Comparison of ENCODE assay signal across 14 cellular contexts in the genomic region with DNA sequence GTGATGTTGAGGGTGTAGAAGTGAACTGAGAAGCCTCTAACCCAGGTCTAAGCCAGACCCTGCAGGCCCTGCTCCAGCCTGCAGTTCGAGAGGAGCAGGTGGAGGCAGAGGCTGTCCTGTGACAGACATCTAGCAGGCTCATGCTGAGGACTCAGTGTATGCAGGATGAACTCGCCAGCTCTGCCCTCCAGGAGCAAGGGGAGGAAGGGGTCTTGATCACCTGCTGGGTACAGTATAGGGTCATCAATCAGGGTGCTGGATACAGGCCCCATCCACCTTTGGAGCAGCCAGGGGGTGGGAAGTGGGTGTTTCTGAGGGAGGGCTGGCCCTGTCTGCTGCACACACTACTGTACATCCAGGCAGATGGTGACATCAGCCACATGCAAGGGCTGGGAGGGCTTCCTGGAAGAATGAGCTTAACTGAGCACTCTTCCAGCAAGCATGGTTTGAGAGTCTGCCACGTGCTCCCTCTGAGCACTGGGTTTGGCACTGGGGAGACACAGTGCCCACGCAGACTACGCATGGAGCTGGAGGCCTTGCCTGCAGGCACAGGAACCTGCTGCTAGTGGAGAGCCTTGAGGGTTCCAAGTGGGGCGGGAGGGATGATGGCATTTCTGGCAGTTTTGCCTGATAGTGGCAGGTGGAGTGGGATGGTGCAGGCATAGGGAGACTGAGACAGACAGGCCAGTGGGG. TPM values are rescaled to one million over a fixed set of nuclear protein-coding genes. Genes with fewer than 3 reads are reported as not detected.
A peak's percentile ranks its signal among the peaks of the same experiment; 100 is the strongest.
DNase-seq lines count a peak whose midpoint lies in the region; ATAC-seq, FAIRE-seq and TF ChIP-seq lines count a peak whose summit lies in the region.
"Had no signal": no experiment of that assay in that cellular context is flagged by ENCODE, and none has a peak within 500 bp of the region (broad histone marks: within the 10 kb centered on the region; RNA-seq: fewer than 3 reads in every experiment).

No MANE protein-coding gene starts in this region.

- DNase-seq in HepG2 (ENCODE audit: low spot score) (no peak), right lobe of liver (no peak), T-helper 17 cell (no peak), neural progenitor cell (ENCODE audit: low spot score) (no peak), HK-2 (ENCODE audit: unreplicated experiment) (no peak), NCI-H774 (lab: John Stamatoyannopoulos, UW) (no peak)
- no peak for DNase-seq in activated T-helper 1 cell treated with anti-CD3 and anti-CD28 coated beads, Interleukin-12 subunit alpha, Interleukin-12 subunit beta, Interleukin-2, Interleukin-4 antibody, amounts not matched to agents 30 ng/mL and 10 ng/mL and 1 ng/mL, durations not matched to agents 14 hours and 24 hours and 36 hours (ENCODE audit: low spot score)
- DNase-seq: DMS153, NCI-H1930 had no signal

- TF ChIP-seq CTCF in HepG2 (CRISPR knock-in tag; IDR thresholded peaks at IDR 0.05) (no peak), right lobe of liver (IDR thresholded peaks at IDR 0.05) (no peak), neural progenitor cell (IDR thresholded peaks at IDR 0.05) (no peak)

- intact Hi-C loops in HepG2 (cut with micrococcal nuclease; ENCODE audit: unreplicated experiment) (no loop called here), right lobe of liver (cut with DNase I) (no loop called here)
- intact Hi-C loops in activated T-helper 1 cell treated with anti-CD3 and anti-CD28 coated beads, Interleukin-12 subunit alpha, Interleukin-12 subunit beta, Interleukin-2, Interleukin-4 antibody, amounts not matched to agents 30 ng/mL and 10 ng/mL and 1 ng/mL, durations not matched to agents 14 hours and 24 hours and 36 hours (cut with micrococcal nuclease): no loop called here

- H4K20me1 ChIP-seq in HepG2 (ENCODE audit: insufficient read depth, low read length) (no peaks in the 10 kb centered on the region), neural progenitor cell (ENCODE audit: low read depth) (peaks cover 35% of the 10 kb centered on the region)

- H3K9me3 Mint-ChIP-seq in neural progenitor cell: no peaks in the 10 kb centered on the region
- no peaks in the 10 kb centered on the region for H3K9me3 Mint-ChIP-seq in activated T-helper 1 cell treated with anti-CD3 and anti-CD28 coated beads, Interleukin-12 subunit alpha, Interleukin-12 subunit beta, Interleukin-2, Interleukin-4 antibody, amounts not matched to agents 30 ng/mL and 10 ng/mL and 1 ng/mL, durations not matched to agents 14 hours and 24 hours and 36 hours

- peaks cover 24% of the 10 kb centered on the region for H3F3A ChIP-seq in neural progenitor cell (ENCODE audit: low read depth)

- H3K4me2 ChIP-seq in HepG2 (ENCODE audit: low read depth, low read length) (no peak overlapping the region), neural progenitor cell (no peak overlapping the region)

- H3K4me3 Mint-ChIP-seq in T-helper 17 cell: peak overlapping the region; percentile 62
- H3K4me3 Mint-ChIP-seq in neural progenitor cell: peak overlapping the region; percentile 10
- H3K4me3 Mint-ChIP-seq in activated T-helper 1 cell treated with anti-CD3 and anti-CD28 coated beads, Interleukin-12 subunit alpha, Interleukin-12 subunit beta, Interleukin-2, Interleukin-4 antibody, amounts not matched to agents 30 ng/mL and 10 ng/mL and 1 ng/mL, durations not matched to agents 14 hours and 24 hours and 36 hours: no peak overlapping the region
- H3K4me3 Mint-ChIP-seq: CD14-positive monocyte had no signal

- peaks cover 10% of the 10 kb centered on the region for H3K4me1 Mint-ChIP-seq in T-helper 17 cell
- peaks cover 29% of the 10 kb centered on the region for H3K4me1 Mint-ChIP-seq in neural progenitor cell
- no peaks in the 10 kb centered on the region for H3K4me1 Mint-ChIP-seq in activated T-helper 1 cell treated with anti-CD3 and anti-CD28 coated beads, Interleukin-12 subunit alpha, Interleukin-12 subunit beta, Interleukin-2, Interleukin-4 antibody, amounts not matched to agents 30 ng/mL and 10 ng/mL and 1 ng/mL, durations not matched to agents 14 hours and 24 hours and 36 hours (ENCODE audit: low read depth)

- H3K27me3 ChIP-seq in HepG2 (ENCODE audit: control insufficient read depth in 1 of 2, insufficient read depth in 2 of 2, low read length in 2 of 2): peaks cover 0 to 15% of the 10 kb centered on the region in 2 experiments; a peak in 2 of 5 replicates
- H3K27me3 ChIP-seq in right lobe of liver: no peaks in the 10 kb centered on the region
- no peaks in the 10 kb centered on the region for H3K27me3 ChIP-seq in neural progenitor cell

- ATAC-seq in HepG2 (no peak), right lobe of liver (no peak), T-helper 17 cell (no peak)
- ATAC-seq: Panc1 had no signal

- in situ Hi-C loops in HepG2 (cut with HindIII; ENCODE audit: extremely low pct_ligation_motif_present, low pct_unique_long_range_greater_than_20kb): no loop called here

- WGBS in HepG2 (ENCODE audit: low lambda C conversion rate): 53% methylated on average over 5 of the region's 6 CpGs
- 88% methylated on average over 4 of the region's 6 CpGs for WGBS in right lobe of liver (ENCODE audit: insufficient coverage, low coverage, low lambda C conversion rate, missing lambda C conversion rate)

- H3K27ac Mint-ChIP-seq in T-helper 17 cell: peak overlapping the region; percentile 67
- no peak overlapping the region for H3K27ac Mint-ChIP-seq in neural progenitor cell
- H3K27ac Mint-ChIP-seq in activated T-helper 1 cell treated with anti-CD3 and anti-CD28 coated beads, Interleukin-12 subunit alpha, Interleukin-12 subunit beta, Interleukin-2, Interleukin-4 antibody, amounts not matched to agents 30 ng/mL and 10 ng/mL and 1 ng/mL, durations not matched to agents 14 hours and 24 hours and 36 hours: no peak overlapping the region

- H3K79me2 ChIP-seq in HepG2 (ENCODE audit: insufficient read depth, low read length) (no peaks in the 10 kb centered on the region), neural progenitor cell (ENCODE audit: low read depth) (no peaks in the 10 kb centered on the region)

- H3K9me3 ChIP-seq in HepG2 (ENCODE audit: low read length): no peaks in the 10 kb centered on the region
- H3K9me3 ChIP-seq in right lobe of liver: no peaks in the 10 kb centered on the region
- no peaks in the 10 kb centered on the region for H3K9me3 ChIP-seq in T-helper 17 cell (ENCODE audit: control insufficient read depth, low read length, poor library complexity, severe bottlenecking)
- H3K9me3 ChIP-seq in neural progenitor cell (ENCODE audit: low read depth): no peaks in the 10 kb centered on the region
- H3K9me3 ChIP-seq: HAP-1 had no signal

- BruUV-seq in HepG2 (replicated peaks; lab: Mats Ljungman, UMichigan): no TSS peak

- POLR2A ChIA-PET in HepG2 (lab: Yijun Ruan, JAX): no interaction called here

- peaks cover 39% of the 10 kb centered on the region for H3K27me3 Mint-ChIP-seq in T-helper 17 cell
- peaks cover 8% of the 10 kb centered on the region for H3K27me3 Mint-ChIP-seq in neural progenitor cell (ENCODE audit: insufficient read depth, low read depth)
- peaks cover 24% of the 10 kb centered on the region for H3K27me3 Mint-ChIP-seq in activated T-helper 1 cell treated with anti-CD3 and anti-CD28 coated beads, Interleukin-12 subunit alpha, Interleukin-12 subunit beta, Interleukin-2, Interleukin-4 antibody, amounts not matched to agents 30 ng/mL and 10 ng/mL and 1 ng/mL, durations not matched to agents 14 hours and 24 hours and 36 hours (ENCODE audit: insufficient read depth)

- no peak for TF ChIP-seq POLR2A in HepG2 (IDR thresholded peaks at IDR 0.05; ENCODE audit: insufficient read depth in 1 of 2, low read depth in 2 of 2, low read length in 2 of 2)
- TF ChIP-seq POLR2A in right lobe of liver (IDR thresholded peaks at IDR 0.05): no peak

- no peak overlapping the region for H3K9ac ChIP-seq in HepG2 (ENCODE audit: insufficient read depth, low read depth, low read length)
- no peak overlapping the region for H3K9ac ChIP-seq in neural progenitor cell

- peaks cover 36% of the 10 kb centered on the region for H3K4me1 ChIP-seq in HepG2 (ENCODE audit: insufficient read depth, low read length)
- peaks cover 0 to 24% (median 2%) of the 10 kb centered on the region in 4 donors for H3K4me1 ChIP-seq in right lobe of liver
- peaks cover 27% of the 10 kb centered on the region for H3K4me1 ChIP-seq in neural progenitor cell

- no peak for TF ChIP-seq RAD21 in HepG2 (CRISPR knock-in tag; IDR thresholded peaks at IDR 0.05)

- no peak for FAIRE-seq in HepG2 (lab: Jason Lieb, UNC)
- FAIRE-seq: HTR-8/SVneo had no signal

- H3K36me3 ChIP-seq in HepG2 (replicated peaks in 1 of 2; ENCODE audit: control insufficient read depth in 1 of 2, insufficient read depth in 2 of 2, low read length in 2 of 2) (no peaks in the 10 kb centered on the region), right lobe of liver (no peaks in the 10 kb centered on the region), neural progenitor cell (no peaks in the 10 kb centered on the region)
- H3K36me3 ChIP-seq: HAP-1 had no signal

- CTCF ChIA-PET in HepG2 (lab: Yijun Ruan, JAX; ENCODE audit: low intra/inter-chr PET ratio, low total read pairs): no interaction called here

- H3K27ac ChIP-seq in HepG2 (ENCODE audit: extremely low read length, insufficient read depth, low read length) (no peak overlapping the region), right lobe of liver (no peak overlapping the region), neural progenitor cell (no peak overlapping the region)
- H3K27ac ChIP-seq: HL-60 had no signal

- TF ChIP-seq EP300 in HepG2 (IDR thresholded peaks at IDR 0.05; ENCODE audit: low read depth in 2 of 2, low read length in 2 of 2) (no peak), HepG2 (CRISPR knock-in tag; IDR thresholded peaks at IDR 0.05; ENCODE audit: borderline replicate concordance) (no peak)

- H3K36me3 Mint-ChIP-seq in T-helper 17 cell (ENCODE audit: low read depth): peaks cover 8% of the 10 kb centered on the region
- no peaks in the 10 kb centered on the region for H3K36me3 Mint-ChIP-seq in neural progenitor cell
- no peaks in the 10 kb centered on the region for H3K36me3 Mint-ChIP-seq in activated T-helper 1 cell treated with anti-CD3 and anti-CD28 coated beads, Interleukin-12 subunit alpha, Interleukin-12 subunit beta, Interleukin-2, Interleukin-4 antibody, amounts not matched to agents 30 ng/mL and 10 ng/mL and 1 ng/mL, durations not matched to agents 14 hours and 24 hours and 36 hours (ENCODE audit: low read depth)
- H3K36me3 Mint-ChIP-seq: CD14-positive monocyte had no signal

- H2AFZ ChIP-seq in HepG2 (ENCODE audit: low read length) (no peak overlapping the region), neural progenitor cell (replicated peaks) (no peak overlapping the region)

- H3K4me3 ChIP-seq in HepG2 (replicated peaks in 1 of 3; ENCODE audit: insufficient read depth in 1 of 3, low read depth in 2 of 3, low read length in 3 of 3) (no peak overlapping the region), right lobe of liver (no peak overlapping the region), neural progenitor cell (no peak overlapping the region)
- H3K4me3 ChIP-seq: HAP-1 had no signal

RNA-seq across cellular contexts. Expression of gene MAPK8IP1, which starts 9.2 kb away (rescaled TPM):
- 3.0 and 4.2 TPM in 2 replicates for total RNA-seq in HepG2 (2016; rRNA removed; fragmentation: Illumina TruSeq; extraction: Trizol)
- 1.8 and 1.9 TPM in 2 replicates for total RNA-seq in HepG2 (2016; cell fraction: cytosol; rRNA removed; fragmentation: Illumina TruSeq; extraction: Trizol; ENCODE audit: low read depth)
- 4.1 and 4.2 TPM in 2 replicates for total RNA-seq in HepG2 (2016; cell fraction: insoluble cytoplasmic fraction; rRNA removed; fragmentation: Illumina TruSeq; extraction: Trizol)
- 4.9 and 5.4 TPM in 2 replicates for total RNA-seq in HepG2 (2016; cell fraction: membrane; rRNA removed; fragmentation: Illumina TruSeq; extraction: Trizol)
- total RNA-seq in HepG2 (2016; cell fraction: nucleus; rRNA removed; fragmentation: Illumina TruSeq; extraction: Trizol): 2.2 and 2.8 TPM in 2 replicates
- 2.2 and 3.1 TPM in 2 replicates for polyA plus RNA-seq in HepG2 (2011; rRNA removed)
- polyA plus RNA-seq in HepG2 (2011; cell fraction: cytosol; rRNA removed): 2.2 and 3.1 TPM in 2 replicates
- 5.3 and 6.8 TPM in 2 replicates for polyA plus RNA-seq in HepG2 (2011; cell fraction: nucleus; rRNA removed)
- 1.2 and 1.9 TPM in 2 replicates for polyA plus RNA-seq in HepG2 (2012)
- polyA plus RNA-seq in HepG2 (2016; cell fraction: cytosol; fragmentation: Illumina TruSeq; extraction: Trizol; ENCODE audit: low read depth): 2.5 and 2.9 TPM in 2 replicates
- polyA plus RNA-seq in HepG2 (2016; cell fraction: insoluble cytoplasmic fraction; fragmentation: Illumina TruSeq; extraction: Trizol; ENCODE audit: low read depth): 4.7 and 5.0 TPM in 2 replicates
- polyA plus RNA-seq in HepG2 (2016; cell fraction: membrane; fragmentation: Illumina TruSeq; extraction: Trizol; ENCODE audit: low read depth): 5.4 and 6.2 TPM in 2 replicates
- polyA plus RNA-seq in HepG2 (2016; cell fraction: nucleus; fragmentation: Illumina TruSeq; extraction: Trizol; ENCODE audit: insufficient read depth, low read depth): 5.6 and 7.4 TPM in 2 replicates
- 1.2 and 6.3 TPM in 2 replicates for polyA minus RNA-seq in HepG2 (2011; rRNA and poly(A)+ RNA removed; ENCODE audit: low replicate concordance)
- 2.4 TPM in 2 replicates for polyA minus RNA-seq in HepG2 (2011; cell fraction: cytosol; rRNA and poly(A)+ RNA removed)
- 1.2 TPM in 2 replicates for polyA minus RNA-seq in HepG2 (2011; cell fraction: nucleus; rRNA and poly(A)+ RNA removed)
- total RNA-seq in right lobe of liver: 1 to 10 TPM; 1.7 to 6.2 (median 2.6) TPM
- 10 to 100 TPM in 1 of 2 donors, 1 to 10 TPM in 1; 7.6 to 10.2 TPM for total RNA-seq in T-helper 17 cell
- total RNA-seq in neural progenitor cell (ENCODE audit: low replicate concordance): 3.7 and 11.0 TPM in 2 replicates
- 0.51 and 0.91 TPM in 2 replicates for total RNA-seq in activated T-helper 1 cell treated with anti-CD3 and anti-CD28 coated beads, Interleukin-12 subunit alpha, Interleukin-12 subunit beta, Interleukin-2, Interleukin-4 antibody, amounts not matched to agents 30 ng/mL and 10 ng/mL and 1 ng/mL, durations not matched to agents 14 hours and 24 hours and 36 hours
- polyA plus RNA-seq: CD14-positive monocyte had no signal

RNA-seq across cellular contexts. Expression of gene FREY1, which starts 12.4 kb away (rescaled TPM):
- total RNA-seq in HepG2 (2016; rRNA removed; fragmentation: Illumina TruSeq; extraction: Trizol): 0.73 TPM in 1 of 2 replicates, not detected in the other
- total RNA-seq in HepG2 (2016; cell fraction: cytosol; rRNA removed; fragmentation: Illumina TruSeq; extraction: Trizol; ENCODE audit: low read depth): not detected in 2 replicates
- total RNA-seq in HepG2 (2016; cell fraction: insoluble cytoplasmic fraction; rRNA removed; fragmentation: Illumina TruSeq; extraction: Trizol): 0.27 and 0.52 TPM in 2 replicates
- total RNA-seq in HepG2 (2016; cell fraction: membrane; rRNA removed; fragmentation: Illumina TruSeq; extraction: Trizol): not detected in 2 replicates
- 1.3 TPM in 1 of 2 replicates, not detected in the other for total RNA-seq in HepG2 (2016; cell fraction: nucleus; rRNA removed; fragmentation: Illumina TruSeq; extraction: Trizol)
- polyA plus RNA-seq in HepG2 (2011; rRNA removed): 0.22 and 0.44 TPM in 2 replicates
- not detected in 2 replicates for polyA plus RNA-seq in HepG2 (2011; cell fraction: cytosol; rRNA removed)
- 2.4 and 5.3 TPM in 2 replicates for polyA plus RNA-seq in HepG2 (2011; cell fraction: nucleus; rRNA removed)
- 0.27 TPM in 1 of 2 replicates, not detected in the other for polyA plus RNA-seq in HepG2 (2012)
- not detected in 2 replicates for polyA plus RNA-seq in HepG2 (2016; cell fraction: cytosol; fragmentation: Illumina TruSeq; extraction: Trizol; ENCODE audit: low read depth)
- polyA plus RNA-seq in HepG2 (2016; cell fraction: insoluble cytoplasmic fraction; fragmentation: Illumina TruSeq; extraction: Trizol; ENCODE audit: low read depth): not detected in 2 replicates
- polyA plus RNA-seq in HepG2 (2016; cell fraction: membrane; fragmentation: Illumina TruSeq; extraction: Trizol; ENCODE audit: low read depth): not detected in 2 replicates
- not detected in 2 replicates for polyA plus RNA-seq in HepG2 (2016; cell fraction: nucleus; fragmentation: Illumina TruSeq; extraction: Trizol; ENCODE audit: insufficient read depth, low read depth)
- 4.0 and 13.4 TPM in 2 replicates for polyA minus RNA-seq in HepG2 (2011; rRNA and poly(A)+ RNA removed; ENCODE audit: low replicate concordance)
- polyA minus RNA-seq in HepG2 (2011; cell fraction: cytosol; rRNA and poly(A)+ RNA removed): not detected in 2 replicates
- polyA minus RNA-seq in HepG2 (2011; cell fraction: nucleus; rRNA and poly(A)+ RNA removed): 7.2 and 7.8 TPM in 2 replicates
- total RNA-seq in right lobe of liver: under 1 TPM in 3 of 6 experiments, not detected in 3; 0.40 to 0.90 (median 0.42) TPM
- 1 to 10 TPM; 3.1 to 3.2 TPM for total RNA-seq in T-helper 17 cell
- total RNA-seq in neural progenitor cell (ENCODE audit: low replicate concordance): 0.99 TPM in 1 of 2 replicates, not detected in the other
- total RNA-seq in activated T-helper 1 cell treated with anti-CD3 and anti-CD28 coated beads, Interleukin-12 subunit alpha, Interleukin-12 subunit beta, Interleukin-2, Interleukin-4 antibody, amounts not matched to agents 30 ng/mL and 10 ng/mL and 1 ng/mL, durations not matched to agents 14 hours and 24 hours and 36 hours: 0.59 and 1.9 TPM in 2 replicates
- polyA plus RNA-seq: CD14-positive monocyte had no signal

RNA-seq across cellular contexts. Expression of gene PEX16, which starts 23.0 kb away (rescaled TPM):
- 18.6 and 21.8 TPM in 2 replicates for total RNA-seq in HepG2 (2016; rRNA removed; fragmentation: Illumina TruSeq; extraction: Trizol)
- total RNA-seq in HepG2 (2016; cell fraction: cytosol; rRNA removed; fragmentation: Illumina TruSeq; extraction: Trizol; ENCODE audit: low read depth): 11.4 and 13.9 TPM in 2 replicates
- 14.6 and 24.3 TPM in 2 replicates for total RNA-seq in HepG2 (2016; cell fraction: insoluble cytoplasmic fraction; rRNA removed; fragmentation: Illumina TruSeq; extraction: Trizol)
- total RNA-seq in HepG2 (2016; cell fraction: membrane; rRNA removed; fragmentation: Illumina TruSeq; extraction: Trizol): 18.4 and 20.4 TPM in 2 replicates
- total RNA-seq in HepG2 (2016; cell fraction: nucleus; rRNA removed; fragmentation: Illumina TruSeq; extraction: Trizol): 20.1 and 24.1 TPM in 2 replicates
- polyA plus RNA-seq in HepG2 (2011; rRNA removed): 12.5 and 16.8 TPM in 2 replicates
- polyA plus RNA-seq in HepG2 (2011; cell fraction: cytosol; rRNA removed): 13.7 and 17.1 TPM in 2 replicates
- 47.3 and 52.6 TPM in 2 replicates for polyA plus RNA-seq in HepG2 (2011; cell fraction: nucleus; rRNA removed)
- polyA plus RNA-seq in HepG2 (2012): 10.4 and 13.1 TPM in 2 replicates
- 9.0 and 11.2 TPM in 2 replicates for polyA plus RNA-seq in HepG2 (2016; cell fraction: cytosol; fragmentation: Illumina TruSeq; extraction: Trizol; ENCODE audit: low read depth)
- 13.3 and 13.5 TPM in 2 replicates for polyA plus RNA-seq in HepG2 (2016; cell fraction: insoluble cytoplasmic fraction; fragmentation: Illumina TruSeq; extraction: Trizol; ENCODE audit: low read depth)
- polyA plus RNA-seq in HepG2 (2016; cell fraction: membrane; fragmentation: Illumina TruSeq; extraction: Trizol; ENCODE audit: low read depth): 10.8 and 13.0 TPM in 2 replicates
- 34.9 and 44.4 TPM in 2 replicates for polyA plus RNA-seq in HepG2 (2016; cell fraction: nucleus; fragmentation: Illumina TruSeq; extraction: Trizol; ENCODE audit: insufficient read depth, low read depth)
- 19.0 and 26.5 TPM in 2 replicates for polyA minus RNA-seq in HepG2 (2011; rRNA and poly(A)+ RNA removed; ENCODE audit: low replicate concordance)
- 7.1 and 8.4 TPM in 2 replicates for polyA minus RNA-seq in HepG2 (2011; cell fraction: cytosol; rRNA and poly(A)+ RNA removed)
- 19.3 and 22.0 TPM in 2 replicates for polyA minus RNA-seq in HepG2 (2011; cell fraction: nucleus; rRNA and poly(A)+ RNA removed)
- 10 to 100 TPM; 17.9 to 36.7 (median 32.4) TPM for total RNA-seq in right lobe of liver
- total RNA-seq in T-helper 17 cell: 10 to 100 TPM; 59.1 to 64.2 TPM
- total RNA-seq in neural progenitor cell (ENCODE audit: low replicate concordance): 11.6 and 26.5 TPM in 2 replicates
- total RNA-seq in activated T-helper 1 cell treated with anti-CD3 and anti-CD28 coated beads, Interleukin-12 subunit alpha, Interleukin-12 subunit beta, Interleukin-2, Interleukin-4 antibody, amounts not matched to agents 30 ng/mL and 10 ng/mL and 1 ng/mL, durations not matched to agents 14 hours and 24 hours and 36 hours: 37.4 and 44.6 TPM in 2 replicates

RNA-seq across cellular contexts. Expression of gene LARGE2, which starts 27.8 kb away (rescaled TPM):
- total RNA-seq in HepG2 (2016; rRNA removed; fragmentation: Illumina TruSeq; extraction: Trizol) (10.0 and 21.6 TPM in 2 replicates), right lobe of liver (1 to 10 TPM in 5 of 6 experiments, under 1 TPM in 1; 0.43 to 3.5 (median 2.4) TPM), T-helper 17 cell (1 to 10 TPM; 3.9 to 7.9 TPM), neural progenitor cell (ENCODE audit: low replicate concordance) (5.0 and 13.4 TPM in 2 replicates)
- total RNA-seq in HepG2 (2016; cell fraction: cytosol; rRNA removed; fragmentation: Illumina TruSeq; extraction: Trizol; ENCODE audit: low read depth): 14.2 and 19.1 TPM in 2 replicates
- total RNA-seq in HepG2 (2016; cell fraction: insoluble cytoplasmic fraction; rRNA removed; fragmentation: Illumina TruSeq; extraction: Trizol): 7.5 and 20.4 TPM in 2 replicates
- total RNA-seq in HepG2 (2016; cell fraction: membrane; rRNA removed; fragmentation: Illumina TruSeq; extraction: Trizol): 31.5 and 38.0 TPM in 2 replicates
- total RNA-seq in HepG2 (2016; cell fraction: nucleus; rRNA removed; fragmentation: Illumina TruSeq; extraction: Trizol): 12.2 and 18.7 TPM in 2 replicates
- 8.5 and 12.5 TPM in 2 replicates for polyA plus RNA-seq in HepG2 (2011; rRNA removed)
- polyA plus RNA-seq in HepG2 (2011; cell fraction: cytosol; rRNA removed): 6.6 and 10.9 TPM in 2 replicates
- 32.4 and 37.4 TPM in 2 replicates for polyA plus RNA-seq in HepG2 (2011; cell fraction: nucleus; rRNA removed)
- 9.6 and 9.7 TPM in 2 replicates for polyA plus RNA-seq in HepG2 (2012)
- 20.1 and 23.9 TPM in 2 replicates for polyA plus RNA-seq in HepG2 (2016; cell fraction: cytosol; fragmentation: Illumina TruSeq; extraction: Trizol; ENCODE audit: low read depth)
- 13.5 and 14.3 TPM in 2 replicates for polyA plus RNA-seq in HepG2 (2016; cell fraction: insoluble cytoplasmic fraction; fragmentation: Illumina TruSeq; extraction: Trizol; ENCODE audit: low read depth)
- polyA plus RNA-seq in HepG2 (2016; cell fraction: membrane; fragmentation: Illumina TruSeq; extraction: Trizol; ENCODE audit: low read depth): 33.6 and 37.3 TPM in 2 replicates
- polyA plus RNA-seq in HepG2 (2016; cell fraction: nucleus; fragmentation: Illumina TruSeq; extraction: Trizol; ENCODE audit: insufficient read depth, low read depth): 50.8 and 52.9 TPM in 2 replicates
- polyA minus RNA-seq in HepG2 (2011; rRNA and poly(A)+ RNA removed; ENCODE audit: low replicate concordance): 15.3 TPM in 1 of 2 replicates, not detected in the other
- 2.2 and 5.0 TPM in 2 replicates for polyA minus RNA-seq in HepG2 (2011; cell fraction: cytosol; rRNA and poly(A)+ RNA removed)
- polyA minus RNA-seq in HepG2 (2011; cell fraction: nucleus; rRNA and poly(A)+ RNA removed): 3.2 and 3.5 TPM in 2 replicates
- total RNA-seq in activated T-helper 1 cell treated with anti-CD3 and anti-CD28 coated beads, Interleukin-12 subunit alpha, Interleukin-12 subunit beta, Interleukin-2, Interleukin-4 antibody, amounts not matched to agents 30 ng/mL and 10 ng/mL and 1 ng/mL, durations not matched to agents 14 hours and 24 hours and 36 hours: not detected in 2 replicates
- polyA plus RNA-seq: CD14-positive monocyte had no signal

RNA-seq across cellular contexts. Expression of gene CRY2, which starts 47.4 kb away (rescaled TPM):
- 8.8 and 12.2 TPM in 2 replicates for total RNA-seq in HepG2 (2016; rRNA removed; fragmentation: Illumina TruSeq; extraction: Trizol)
- 8.5 and 9.2 TPM in 2 replicates for total RNA-seq in HepG2 (2016; cell fraction: cytosol; rRNA removed; fragmentation: Illumina TruSeq; extraction: Trizol; ENCODE audit: low read depth)
- total RNA-seq in HepG2 (2016; cell fraction: insoluble cytoplasmic fraction; rRNA removed; fragmentation: Illumina TruSeq; extraction: Trizol): 7.8 and 11.7 TPM in 2 replicates
- total RNA-seq in HepG2 (2016; cell fraction: membrane; rRNA removed; fragmentation: Illumina TruSeq; extraction: Trizol): 7.7 and 7.9 TPM in 2 replicates
- total RNA-seq in HepG2 (2016; cell fraction: nucleus; rRNA removed; fragmentation: Illumina TruSeq; extraction: Trizol): 14.4 and 18.4 TPM in 2 replicates
- polyA plus RNA-seq in HepG2 (2011; rRNA removed): 10.0 and 10.1 TPM in 2 replicates
- 4.5 and 4.8 TPM in 2 replicates for polyA plus RNA-seq in HepG2 (2011; cell fraction: cytosol; rRNA removed)
- 42.1 and 49.3 TPM in 2 replicates for polyA plus RNA-seq in HepG2 (2011; cell fraction: nucleus; rRNA removed)
- polyA plus RNA-seq in HepG2 (2012): 8.4 and 8.8 TPM in 2 replicates
- 0.70 and 0.83 TPM in 2 replicates for polyA plus RNA-seq in HepG2 (2016; cell fraction: cytosol; fragmentation: Illumina TruSeq; extraction: Trizol; ENCODE audit: low read depth)
- 6.0 and 7.6 TPM in 2 replicates for polyA plus RNA-seq in HepG2 (2016; cell fraction: insoluble cytoplasmic fraction; fragmentation: Illumina TruSeq; extraction: Trizol; ENCODE audit: low read depth)
- 1.9 and 2.1 TPM in 2 replicates for polyA plus RNA-seq in HepG2 (2016; cell fraction: membrane; fragmentation: Illumina TruSeq; extraction: Trizol; ENCODE audit: low read depth)
- polyA plus RNA-seq in HepG2 (2016; cell fraction: nucleus; fragmentation: Illumina TruSeq; extraction: Trizol; ENCODE audit: insufficient read depth, low read depth): 27.9 and 28.8 TPM in 2 replicates
- 28.6 and 30.6 TPM in 2 replicates for polyA minus RNA-seq in HepG2 (2011; rRNA and poly(A)+ RNA removed; ENCODE audit: low replicate concordance)
- 7.2 and 7.8 TPM in 2 replicates for polyA minus RNA-seq in HepG2 (2011; cell fraction: cytosol; rRNA and poly(A)+ RNA removed)
- 25.4 and 26.0 TPM in 2 replicates for polyA minus RNA-seq in HepG2 (2011; cell fraction: nucleus; rRNA and poly(A)+ RNA removed)
- 100 to 1,000 TPM in 1 of 6 experiments, 10 to 100 TPM in 5; 19.6 to 104 (median 31.5) TPM for total RNA-seq in right lobe of liver
- 100 to 1,000 TPM; 200 to 224 TPM for total RNA-seq in T-helper 17 cell
- total RNA-seq in neural progenitor cell (ENCODE audit: low replicate concordance): 15.8 and 18.7 TPM in 2 replicates
- 19.4 and 23.7 TPM in 2 replicates for total RNA-seq in activated T-helper 1 cell treated with anti-CD3 and anti-CD28 coated beads, Interleukin-12 subunit alpha, Interleukin-12 subunit beta, Interleukin-2, Interleukin-4 antibody, amounts not matched to agents 30 ng/mL and 10 ng/mL and 1 ng/mL, durations not matched to agents 14 hours and 24 hours and 36 hours
